Comparison of ENCODE assay signal across 11 cellular contexts in the genomic region with DNA sequence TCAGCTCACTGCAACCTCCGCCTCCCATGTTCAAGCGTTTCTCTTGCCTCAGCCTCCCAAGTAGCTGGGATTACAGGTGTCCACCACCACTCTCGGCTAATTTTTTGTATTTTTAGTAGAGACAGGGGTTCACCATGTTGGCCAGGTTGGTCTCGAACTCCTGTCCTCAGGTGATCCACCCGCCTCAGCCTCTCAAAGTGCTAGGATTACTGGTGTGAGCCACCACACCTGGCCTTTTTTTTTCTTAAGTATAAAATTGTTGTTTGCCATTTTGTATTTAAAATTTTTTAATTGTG. TPM values are rescaled to one million over a fixed set of nuclear protein-coding genes. Genes with fewer than 3 reads are reported as not detected.
"Had no signal": no experiment of that assay in that cellular context is flagged by ENCODE, and none has a peak within 500 bp of the region (broad histone marks: within the 10 kb centered on the region; RNA-seq: fewer than 3 reads in every experiment).

No MANE protein-coding gene starts in this region.

RNA-seq across cellular contexts. Expression of gene TAT, which starts 5.6 kb away (rescaled TPM):
- total RNA-seq: stomach, temporal lobe, thoracic aorta, thyroid gland, upper lobe of right lung, urinary bladder, vagina had no signal
- polyA plus RNA-seq: stomach had no signal

RNA-seq across cellular contexts. Expression of gene MARVELD3, which starts 43.5 kb away (rescaled TPM):
- total RNA-seq: subcutaneous adipose tissue, thoracic aorta had no signal

RNA-seq across cellular contexts. Expression of gene CHST4, which starts 56.3 kb away (rescaled TPM):
- total RNA-seq: stomach, suprapubic skin, thoracic aorta, thyroid gland, tibial nerve, transverse colon, urinary bladder, vagina had no signal
- polyA plus RNA-seq: stomach, urinary bladder had no signal
